Comparison of ENCODE assay signal across 11 cellular contexts in genomic region chr11:77141034-77141433, GRCh38. TPM values are rescaled to one million over a fixed set of nuclear protein-coding genes. Genes with fewer than 3 reads are reported as not detected.
DNase-seq lines count a peak whose midpoint lies in the region; TF ChIP-seq lines count a peak whose summit lies in the region.
"Had no signal": no experiment of that assay in that cellular context is flagged by ENCODE, and none has a peak within 500 bp of the region (broad histone marks: within the 10 kb centered on the region; RNA-seq: fewer than 3 reads in every experiment).

No MANE protein-coding gene starts in this region.

- peak overlapping the region; percentile 54 for H3K27ac Mint-ChIP-seq in Caco-2 (ENCODE audit: unreplicated experiment)
- H3K27ac Mint-ChIP-seq in CD4-positive, alpha-beta memory T cell: no peak overlapping the region

- no peaks in the 10 kb centered on the region for H3K36me3 Mint-ChIP-seq in Caco-2 (ENCODE audit: insufficient read depth, unreplicated experiment)
- H3K36me3 Mint-ChIP-seq in CD4-positive, alpha-beta memory T cell: no peaks in the 10 kb centered on the region

- no TSS peak for BruUV-seq in Caco-2 (replicated peaks; lab: Mats Ljungman, UMichigan)

- H3K4me3 Mint-ChIP-seq in Caco-2 (ENCODE audit: unreplicated experiment): no peak overlapping the region
- no peak overlapping the region for H3K4me3 Mint-ChIP-seq in CD4-positive, alpha-beta memory T cell
- H3K4me3 Mint-ChIP-seq: H9 had no signal

- intact Hi-C loops in Caco-2 (cut with micrococcal nuclease; ENCODE audit: unreplicated experiment): loop anchor here (1.0 kb wide), 1 partner anchor 13 kb away; the partner anchor contains the start of gene MYO7A
- intact Hi-C loops in CD4-positive, alpha-beta memory T cell (cut with micrococcal nuclease): no loop called here

- TF ChIP-seq CTCF in Caco-2 (IDR thresholded peaks at IDR 0.05; ENCODE audit: insufficient read depth in 1 of 2, low read depth in 1 of 2, low read length in 1 of 2, severe bottlenecking in 1 of 2, unreplicated experiment in 1 of 2) (no peak), WERI-Rb-1 (IDR thresholded peaks at IDR 0.05; ENCODE audit: low read depth, low read length) (no peak)

- peaks cover 35% of the 10 kb centered on the region for H3K4me1 Mint-ChIP-seq in Caco-2 (ENCODE audit: low read depth, unreplicated experiment)
- peaks cover 8 to 15% (median 12%) of the 10 kb centered on the region in 4 donors for H3K4me1 Mint-ChIP-seq in CD4-positive, alpha-beta memory T cell

- DNase-seq in Caco-2 (peak in 1 of 2 experiments; percentile 59), HT1080 (ENCODE audit: low read depth) (peak; percentile 25), WERI-Rb-1 (no peak), kidney tubule cell (ENCODE audit: low spot score) (peak; percentile 49), anterior cingulate cortex (lab: John Stamatoyannopoulos, UW) (no peak), KBM-7 (no peak), GOT3 (lab: John Stamatoyannopoulos, UW) (no peak)
- DNase-seq in CD4-positive, alpha-beta memory T cell: no peak

- no peak overlapping the region for H3K4me3 ChIP-seq in Caco-2 (ENCODE audit: low read depth, low read length)
- H3K4me3 ChIP-seq in WERI-Rb-1 (ENCODE audit: low read depth, low read length): no peak overlapping the region
- H3K4me3 ChIP-seq in CD4-positive, alpha-beta memory T cell (ENCODE audit: low read length in 2 of 2): no peak overlapping the region

- no peaks in the 10 kb centered on the region for H3K9me3 Mint-ChIP-seq in Caco-2 (ENCODE audit: unreplicated experiment)
- H3K9me3 Mint-ChIP-seq in CD4-positive, alpha-beta memory T cell: no peaks in the 10 kb centered on the region
- H3K9me3 Mint-ChIP-seq: H9 had no signal

- POLR2A ChIA-PET in Caco-2 (lab: Charles Lee): no interaction called here
- POLR2A ChIA-PET in CD4-positive, alpha-beta memory T cell (lab: Charles Lee; ENCODE audit: partially characterized antibody): no interaction called here

- peak overlapping the region; percentile 48; the same call in 1 of the 2 replicates for H3K27ac ChIP-seq in WERI-Rb-1
- no peak overlapping the region for H3K27ac ChIP-seq in CD4-positive, alpha-beta memory T cell (ENCODE audit: low read depth, low read length)

- CTCF ChIA-PET in Caco-2 (lab: Charles Lee): interaction anchor here (1.1 to 3.7 kb wide), 4 partner anchors 13 to 221 kb away, joined by 3 to 21 read pairs (median 5); partner anchors contain the start of gene MYO7A
- CTCF ChIA-PET in CD4-positive, alpha-beta memory T cell (lab: Charles Lee; ENCODE audit: partially characterized antibody): interaction anchor here (1.1 to 1.4 kb wide), 2 partner anchors 12 to 14 kb away, joined by 4 to 6 read pairs; no protein-coding TSS in a partner anchor

- no peaks in the 10 kb centered on the region for H3K27me3 Mint-ChIP-seq in Caco-2 (ENCODE audit: insufficient read depth, unreplicated experiment)
- peaks cover 0 to 18% of the 10 kb centered on the region in 2 donors for H3K27me3 Mint-ChIP-seq in CD4-positive, alpha-beta memory T cell

- H3K9me3 ChIP-seq in Caco-2 (no peaks in the 10 kb centered on the region), WERI-Rb-1 (ENCODE audit: severe bottlenecking) (no peaks in the 10 kb centered on the region)
- H3K9me3 ChIP-seq in CD4-positive, alpha-beta memory T cell (ENCODE audit: control insufficient read depth in 1 of 2, low read length in 2 of 2): no peaks in the 10 kb centered on the region

- in situ Hi-C loops in KBM-7 (cut with MboI; ENCODE audit: low pct_unique_long_range_greater_than_20kb, low sequenced_read_pairs): no loop called here

- H3K36me3 ChIP-seq in Caco-2 (ENCODE audit: control insufficient read depth, insufficient read depth, low read length) (no peaks in the 10 kb centered on the region), WERI-Rb-1 (peaks cover 43% of the 10 kb centered on the region)
- no peaks in the 10 kb centered on the region for H3K36me3 ChIP-seq in CD4-positive, alpha-beta memory T cell (ENCODE audit: insufficient read depth, low read length)

- no peaks in the 10 kb centered on the region for H3K27me3 ChIP-seq in Caco-2 (replicated peaks; ENCODE audit: control insufficient read depth, insufficient read depth, low read length)
- no peaks in the 10 kb centered on the region for H3K27me3 ChIP-seq in WERI-Rb-1 (ENCODE audit: insufficient read depth, low read depth, severe bottlenecking)
- H3K27me3 ChIP-seq in CD4-positive, alpha-beta memory T cell (ENCODE audit: insufficient read depth, low read length): no peaks in the 10 kb centered on the region

- H3K4me1 ChIP-seq in Caco-2: peaks cover 43% of the 10 kb centered on the region
- peaks cover 9% of the 10 kb centered on the region for H3K4me1 ChIP-seq in CD4-positive, alpha-beta memory T cell (ENCODE audit: insufficient read depth, low read length)

RNA-seq across cellular contexts. Expression of gene MYO7A, which starts 13.0 kb away (rescaled TPM):
- 8.9 and 10.2 TPM in 2 replicates for total RNA-seq in Caco-2 (2022)
- total RNA-seq in HT1080 (2014; rRNA removed; shearing (Covaris generic)): 0.37 and 0.51 TPM in 2 replicates
- 0.33 and 0.43 TPM in 2 replicates for polyA plus RNA-seq in HT1080 (2015; cell fraction: cytosol; rRNA removed)
- polyA plus RNA-seq in HT1080 (2015; cell fraction: nucleus; rRNA removed): 1.3 and 1.9 TPM in 2 replicates
- total RNA-seq in CD4-positive, alpha-beta memory T cell: under 1 TPM; 0.20 to 0.47 TPM
- under 1 TPM in 1 of 2 donors, not detected in 1; 0.24 TPM for polyA plus RNA-seq in CD4-positive, alpha-beta memory T cell

RNA-seq across cellular contexts. Expression of gene OMP, which starts 38.4 kb away (rescaled TPM):
- total RNA-seq in Caco-2 (2022): 0.70 and 2.5 TPM in 2 replicates
- 0.58 TPM in 1 of 2 replicates, not detected in the other for total RNA-seq in HT1080 (2014; rRNA removed; shearing (Covaris generic))
- polyA plus RNA-seq in HT1080 (2015; cell fraction: cytosol; rRNA removed): 0.44 TPM in 1 of 2 replicates, not detected in the other
- polyA plus RNA-seq in HT1080 (2015; cell fraction: nucleus; rRNA removed): 0.64 TPM in 1 of 2 replicates, not detected in the other
- total RNA-seq in CD4-positive, alpha-beta memory T cell: under 1 TPM in 1 of 2 experiments, not detected in 1; 0.79 TPM
- not detected for polyA plus RNA-seq in CD4-positive, alpha-beta memory T cell
- total RNA-seq: H9, lower leg skin, urinary bladder had no signal
- polyA plus RNA-seq: urinary bladder had no signal

Comparison
In these comparisons a context has a peak if more than half of its experiments do, and no peak if none do; other contexts are left out.
1. DNase-seq: peak in HT1080 (single experiment) and kidney tubule cell (single experiment); none in WERI-Rb-1 (single experiment), anterior cingulate cortex (0 of 58), KBM-7 (single experiment), CD4-positive, alpha-beta memory T cell (0 of 5) and GOT3 (single experiment).